In genomic region chr18:35572644-35573043, GRCh38 we compare ENCODE assay signal across 1 cellular context.
TF ChIP-seq lines count a peak whose summit lies in the region.

No MANE protein-coding gene starts in this region.

TF ChIP-seq in GM23338, 12 proteins besides CTCF, POLR2A, EP300 and RAD21 (continued from another document):
- TF ChIP-seq ZNF462 (CRISPR knock-in tag; IDR thresholded peaks at IDR 0.05) (no peak), EZH2 (IDR thresholded peaks at IDR 0.05; ENCODE audit: low read depth, unreplicated experiment) (no peak), STAT1 (IDR thresholded peaks at IDR 0.05; ENCODE audit: unreplicated experiment) (no peak), POLR2AphosphoS5 (IDR thresholded peaks at IDR 0.05; ENCODE audit: low read depth) (no peak), CREB1 (CRISPR knock-in tag; IDR thresholded peaks at IDR 0.05; ENCODE audit: low read depth) (no peak), ZNF114 (CRISPR knock-in tag; IDR thresholded peaks at IDR 0.05) (no peak), NANOG (IDR thresholded peaks at IDR 0.05; ENCODE audit: borderline replicate concordance) (no peak), JUNB (IDR thresholded peaks at IDR 0.05; ENCODE audit: unreplicated experiment) (no peak)
